9 cellular contexts compared by ENCODE assay signal in the genomic region with DNA sequence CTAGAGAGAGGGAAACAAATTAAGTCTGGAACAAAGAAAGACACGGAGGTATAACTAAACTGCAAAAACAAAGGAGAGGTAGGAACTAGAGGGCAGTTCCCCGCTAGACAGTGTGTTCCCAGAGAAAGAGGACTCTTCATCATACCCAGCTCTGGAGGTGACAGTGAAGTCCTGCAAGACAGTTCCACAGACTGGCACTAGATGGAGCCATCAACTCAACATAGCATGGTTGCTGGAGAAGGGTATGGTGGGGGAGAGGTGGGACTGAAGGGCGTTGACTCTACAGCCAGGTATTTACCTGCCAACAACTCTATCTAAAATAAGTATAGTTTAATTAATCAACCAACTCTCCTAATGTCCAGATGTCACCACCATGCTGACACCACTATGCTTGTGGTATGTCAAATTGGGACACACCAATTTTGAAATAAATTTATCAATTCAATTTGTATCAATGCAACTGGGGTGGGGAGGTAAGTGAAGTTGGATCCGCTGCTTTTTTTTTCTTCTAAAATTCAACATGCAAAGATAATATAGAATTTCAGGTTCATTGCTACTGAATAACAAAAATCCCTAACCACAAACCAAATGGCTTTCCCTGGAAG. TPM values are rescaled to one million over a fixed set of nuclear protein-coding genes. Genes with fewer than 3 reads are reported as not detected.
DNase-seq lines count a peak whose midpoint lies in the region; ATAC-seq and TF ChIP-seq lines count a peak whose summit lies in the region.
"Had no signal": no experiment of that assay in that cellular context is flagged by ENCODE, and none has a peak within 500 bp of the region (broad histone marks: within the 10 kb centered on the region; RNA-seq: fewer than 3 reads in every experiment).

No MANE protein-coding gene starts in this region.

- peak overlapping the region; percentile 97 for H3K27ac ChIP-seq in psoas muscle

- no peaks in the 10 kb centered on the region for H3K36me3 ChIP-seq in psoas muscle (ENCODE audit: insufficient read depth in 1 of 2, low read depth in 1 of 2)

- peaks cover 6% of the 10 kb centered on the region for H3K9me3 Mint-ChIP-seq in activated CD4-positive, alpha-beta T cell treated with anti-CD3 and anti-CD28 coated beads, Interleukin-2, amount 10 ng/mL, durations not matched to agents 7 days and 5 days
- H3K9me3 Mint-ChIP-seq: dendritic cell treated with granulocyte-macrophage colony-stimulating factor and Interleukin-4, amounts not matched to agents 40 ng/mL and 50 ng/mL, for 4 days had no signal

- intact Hi-C loops in psoas muscle (cut with DNase I), result loop anchor here in 1 of 2 donors (5.0 kb wide), 1 partner anchor 165 kb away; no protein-coding TSS in a partner anchor

- no peak overlapping the region for H3K4me3 ChIP-seq in psoas muscle

- no peak for TF ChIP-seq POLR2A in GM18505 (IDR thresholded peaks at IDR 0.05; ENCODE audit: borderline replicate concordance, extremely low read depth, insufficient read depth, insufficient read length)

- H3K27me3 Mint-ChIP-seq in activated CD4-positive, alpha-beta T cell treated with anti-CD3 and anti-CD28 coated beads, Interleukin-2, amount 10 ng/mL, durations not matched to agents 7 days and 5 days, result no peaks in the 10 kb centered on the region

- POLR2A ChIA-PET in activated CD4-positive, alpha-beta T cell treated with anti-CD3 and anti-CD28 coated beads, Interleukin-2, amount 10 ng/mL, durations not matched to agents 7 days and 5 days (lab: Charles Lee), result no interaction called here

- H3K27me3 ChIP-seq in psoas muscle (ENCODE audit: insufficient read depth in 3 of 3, low read length in 2 of 3), result no peaks in the 10 kb centered on the region

- DNase-seq in DMS79 treated with DMSO at 0.1 percent for 48 hours (lab: John Stamatoyannopoulos, UW), result peak; percentile 10
- no peak for DNase-seq in DMS79 (lab: John Stamatoyannopoulos, UW)
- peak; percentile 18 for DNase-seq in MV-4-11 (lab: John Stamatoyannopoulos, UW)
- peak; percentile 66 for DNase-seq in activated CD4-positive, alpha-beta T cell treated with anti-CD3 and anti-CD28 coated beads, Interleukin-2, amount 10 ng/mL, durations not matched to agents 7 days and 5 days
- no peak for DNase-seq in psoas muscle
- no peak for DNase-seq in NCI-H446 treated with DMSO at 0.1 percent for 48 hours (lab: John Stamatoyannopoulos, UW)

- H3K4me1 ChIP-seq in psoas muscle, result peaks cover 62% of the 10 kb centered on the region

- peak overlapping the region; percentile 71 for H3K4me3 Mint-ChIP-seq in activated CD4-positive, alpha-beta T cell treated with anti-CD3 and anti-CD28 coated beads, Interleukin-2, amount 10 ng/mL, durations not matched to agents 7 days and 5 days
- H3K4me3 Mint-ChIP-seq: dendritic cell treated with granulocyte-macrophage colony-stimulating factor and Interleukin-4, amounts not matched to agents 40 ng/mL and 50 ng/mL, for 4 days had no signal

- 93 to 96% (median 94%) methylated on average over 4 of the region's 4 CpGs for WGBS in psoas muscle, 3 donors

- H3K4me1 Mint-ChIP-seq in activated CD4-positive, alpha-beta T cell treated with anti-CD3 and anti-CD28 coated beads, Interleukin-2, amount 10 ng/mL, durations not matched to agents 7 days and 5 days, result peaks cover 92% of the 10 kb centered on the region

- peak overlapping the region; percentile 92 for H3K27ac Mint-ChIP-seq in activated CD4-positive, alpha-beta T cell treated with anti-CD3 and anti-CD28 coated beads, Interleukin-2, amount 10 ng/mL, durations not matched to agents 7 days and 5 days
- H3K27ac Mint-ChIP-seq: dendritic cell treated with granulocyte-macrophage colony-stimulating factor and Interleukin-4, amounts not matched to agents 40 ng/mL and 50 ng/mL, for 4 days had no signal

- H3K9me3 ChIP-seq in psoas muscle, result no peaks in the 10 kb centered on the region

- CTCF ChIA-PET in activated CD4-positive, alpha-beta T cell treated with anti-CD3 and anti-CD28 coated beads, Interleukin-2, amount 10 ng/mL, durations not matched to agents 7 days and 5 days (lab: Charles Lee), result interaction anchor here (0.7 to 5.7 kb wide), 15 partner anchors 13 to 346 kb away, joined by 3 to 68 read pairs (median 4); no protein-coding TSS in a partner anchor

- H3K36me3 Mint-ChIP-seq in activated CD4-positive, alpha-beta T cell treated with anti-CD3 and anti-CD28 coated beads, Interleukin-2, amount 10 ng/mL, durations not matched to agents 7 days and 5 days (ENCODE audit: low read depth), result peaks cover 64% of the 10 kb centered on the region

- ATAC-seq in esophagus mucosa (peak; percentile 58), psoas muscle (peak in 3 of 4 donors; percentile 47 to 56 (median 55)), GM18505 (IDR thresholded peaks at IDR 0.05; ENCODE audit: unreplicated experiment) (no peak)

- peak; percentile 59 for TF ChIP-seq CTCF in psoas muscle (IDR thresholded peaks at IDR 0.05)

RNA-seq across cellular contexts. Expression of a gene that starts 9.7 kb away (rescaled TPM):
- 10 to 100 TPM; 59.4 to 61.6 TPM for total RNA-seq in activated CD4-positive, alpha-beta T cell treated with anti-CD3 and anti-CD28 coated beads, Interleukin-2, amount 10 ng/mL, durations not matched to agents 7 days and 5 days
- total RNA-seq in esophagus mucosa (0.76 TPM), psoas muscle (10 to 100 TPM in 2 of 4 donors, 1 to 10 TPM in 2; 5.9 to 16.9 (median 10.0) TPM)
- 1 to 10 TPM in 1 of 3 donors, under 1 TPM in 2; 0.12 to 1.2 (median 1.00) TPM for polyA plus RNA-seq in psoas muscle

Comparison
In these comparisons a context has a peak if more than half of its experiments do, and no peak if none do; other contexts are left out.
1. DNase-seq: peak in DMS79 treated with DMSO at 0.1 percent for 48 hours (single experiment), MV-4-11 (single experiment) and activated CD4-positive, alpha-beta T cell treated with anti-CD3 and anti-CD28 coated beads, Interleukin-2, amount 10 ng/mL, durations not matched to agents 7 days and 5 days (single experiment); none in DMS79 (single experiment), psoas muscle (0 of 2) and NCI-H446 treated with DMSO at 0.1 percent for 48 hours (single experiment).